In the genomic region with DNA sequence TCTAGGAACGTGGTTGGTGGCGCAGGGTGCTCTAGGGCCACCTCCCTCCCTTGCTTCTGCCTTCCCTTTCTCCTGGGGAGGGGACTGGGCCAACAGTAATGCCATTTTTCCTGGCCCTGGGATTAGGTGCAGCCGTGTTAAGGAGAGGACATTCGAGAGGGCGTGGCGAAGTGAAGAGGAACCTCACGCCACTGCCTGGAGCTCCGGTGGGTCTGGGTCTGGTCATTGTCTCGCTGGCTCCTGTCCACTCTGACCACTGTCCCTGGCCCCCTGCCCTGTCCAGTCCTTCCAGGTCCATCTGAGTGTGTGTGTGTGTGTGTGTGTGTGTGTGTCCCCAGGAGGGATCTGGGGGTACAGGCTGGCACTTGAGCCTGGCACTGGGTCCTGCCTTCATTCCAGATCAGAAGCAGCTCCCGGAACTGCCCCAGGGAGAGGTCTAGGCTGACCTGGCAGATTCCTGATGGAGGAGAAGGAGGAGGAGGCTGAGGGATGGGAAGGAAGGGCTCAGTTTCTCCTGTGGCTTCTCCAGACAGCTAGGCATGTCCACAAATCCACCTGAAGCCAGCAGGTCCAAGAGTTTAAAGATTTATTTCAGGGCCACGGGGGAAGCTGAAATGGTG, we compare ENCODE assay signal across 10 cellular contexts. TPM values are rescaled to one million over a fixed set of nuclear protein-coding genes. Genes with fewer than 3 reads are reported as not detected.
DNase-seq lines count a peak whose midpoint lies in the region; ATAC-seq and TF ChIP-seq lines count a peak whose summit lies in the region.
"Had no signal": no experiment of that assay in that cellular context is flagged by ENCODE, and none has a peak within 500 bp of the region (broad histone marks: within the 10 kb centered on the region; RNA-seq: fewer than 3 reads in every experiment).

A gene (plus strand): TSS at position 111 of the 620 bp plus-strand sequence. CDS start 13,124 bp downstream, outside the sequence.

- H3K9me3 Mint-ChIP-seq in neural crest cell, result no peaks in the 10 kb centered on the region
- H3K9me3 Mint-ChIP-seq: T-cell had no signal

- H3K4me3 ChIP-seq in urinary bladder (ENCODE audit: low read depth, low read length), result no peak within 1 kb of the TSS

- H3K27ac ChIP-seq in VCaP (peak within 1 kb of the TSS; percentile 62; the same call in 1 of the 2 replicates), urinary bladder (ENCODE audit: low read depth) (no peak within 1 kb of the TSS)

- DNase-seq in glomerular endothelial cell (ENCODE audit: extremely low read depth, low read depth, low spot score) (no peak), neural crest cell (ENCODE audit: low read depth, low spot score) (no peak), GM19240 (ENCODE audit: insufficient read length, low spot score) (no peak)
- DNase-seq: Kasumi-1, T-cell had no signal

- TF ChIP-seq CTCF in VCaP (conservative IDR thresholded peaks at IDR 0.05) (no peak), neural crest cell (conservative IDR thresholded peaks at IDR 0.05) (no peak)

- H3K4me3 Mint-ChIP-seq in neural crest cell, result no peak within 1 kb of the TSS
- H3K4me3 Mint-ChIP-seq: T-cell had no signal

- peak within 1 kb of the TSS; percentile 45 for H3K27ac Mint-ChIP-seq in neural crest cell (ENCODE audit: unreplicated experiment)
- H3K27ac Mint-ChIP-seq: T-cell had no signal

- H3K36me3 Mint-ChIP-seq in neural crest cell (ENCODE audit: low read depth), result no peaks in the 10 kb centered on the region
- H3K36me3 Mint-ChIP-seq: T-cell had no signal

- 70% methylated on average over 11 of the region's 11 CpGs for WGBS in urinary bladder

- H3K27me3 Mint-ChIP-seq in neural crest cell (ENCODE audit: low read depth), result no peaks in the 10 kb centered on the region
- H3K27me3 Mint-ChIP-seq: T-cell had no signal

- H3K4me1 Mint-ChIP-seq in neural crest cell, result peaks cover 35% of the 10 kb centered on the region
- H3K4me1 Mint-ChIP-seq: T-cell had no signal

- ATAC-seq in HG03025 (IDR thresholded peaks at IDR 0.05; ENCODE audit: low FRiP score, unreplicated experiment) (no peak), HG02840 (IDR thresholded peaks at IDR 0.05; ENCODE audit: low FRiP score, unreplicated experiment) (no peak), HG02970 (IDR thresholded peaks at IDR 0.05; ENCODE audit: low FRiP score, unreplicated experiment) (no peak)
- ATAC-seq: T-cell had no signal

- no peaks in the 10 kb centered on the region for H3K36me3 ChIP-seq in urinary bladder (ENCODE audit: insufficient read depth)

- peaks cover 2% of the 10 kb centered on the region for H3K4me1 ChIP-seq in urinary bladder (ENCODE audit: insufficient read depth)

RNA-seq across cellular contexts. Expression of the gene that starts here (rescaled TPM):
- total RNA-seq in glomerular endothelial cell, result 335 and 423 TPM in 2 replicates
- 108 and 112 TPM in 2 replicates for total RNA-seq in neural crest cell
- 27.1 TPM for total RNA-seq in urinary bladder
- 37.5 TPM for polyA plus RNA-seq in urinary bladder
